1 cellular context compared by ENCODE assay signal in genomic region chr20:46523696-46524328, GRCh38.
TF ChIP-seq lines count a peak whose summit lies in the region.

No MANE protein-coding gene starts in this region.

TF ChIP-seq in K562, 482 proteins besides CTCF, POLR2A, EP300 and RAD21 (continued from another document):
- TF ChIP-seq, protein P1, sequence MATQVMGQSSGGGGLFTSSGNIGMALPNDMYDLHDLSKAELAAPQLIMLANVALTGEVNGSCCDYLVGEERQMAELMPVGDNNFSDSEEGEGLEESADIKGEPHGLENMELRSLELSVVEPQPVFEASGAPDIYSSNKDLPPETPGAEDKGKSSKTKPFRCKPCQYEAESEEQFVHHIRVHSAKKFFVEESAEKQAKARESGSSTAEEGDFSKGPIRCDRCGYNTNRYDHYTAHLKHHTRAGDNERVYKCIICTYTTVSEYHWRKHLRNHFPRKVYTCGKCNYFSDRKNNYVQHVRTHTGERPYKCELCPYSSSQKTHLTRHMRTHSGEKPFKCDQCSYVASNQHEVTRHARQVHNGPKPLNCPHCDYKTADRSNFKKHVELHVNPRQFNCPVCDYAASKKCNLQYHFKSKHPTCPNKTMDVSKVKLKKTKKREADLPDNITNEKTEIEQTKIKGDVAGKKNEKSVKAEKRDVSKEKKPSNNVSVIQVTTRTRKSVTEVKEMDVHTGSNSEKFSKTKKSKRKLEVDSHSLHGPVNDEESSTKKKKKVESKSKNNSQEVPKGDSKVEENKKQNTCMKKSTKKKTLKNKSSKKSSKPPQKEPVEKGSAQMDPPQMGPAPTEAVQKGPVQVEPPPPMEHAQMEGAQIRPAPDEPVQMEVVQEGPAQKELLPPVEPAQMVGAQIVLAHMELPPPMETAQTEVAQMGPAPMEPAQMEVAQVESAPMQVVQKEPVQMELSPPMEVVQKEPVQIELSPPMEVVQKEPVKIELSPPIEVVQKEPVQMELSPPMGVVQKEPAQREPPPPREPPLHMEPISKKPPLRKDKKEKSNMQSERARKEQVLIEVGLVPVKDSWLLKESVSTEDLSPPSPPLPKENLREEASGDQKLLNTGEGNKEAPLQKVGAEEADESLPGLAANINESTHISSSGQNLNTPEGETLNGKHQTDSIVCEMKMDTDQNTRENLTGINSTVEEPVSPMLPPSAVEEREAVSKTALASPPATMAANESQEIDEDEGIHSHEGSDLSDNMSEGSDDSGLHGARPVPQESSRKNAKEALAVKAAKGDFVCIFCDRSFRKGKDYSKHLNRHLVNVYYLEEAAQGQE (CRISPR knock-in tag; IDR thresholded peaks at IDR 0.05; ENCODE audit: low read depth): peak; percentile 87
- TF ChIP-seq PHF21A (IDR thresholded peaks at IDR 0.05; ENCODE audit: borderline replicate concordance, low read depth): peak; percentile 95
- TF ChIP-seq TCF7 (IDR thresholded peaks at IDR 0.05; ENCODE audit: borderline replicate concordance): no peak
- TF ChIP-seq KDM1A (IDR thresholded peaks at IDR 0.05): peak; percentile 63 to 65; a peak in 3 of 4 replicates
